ENCODE assay signal across 9 cellular contexts in the genomic region with DNA sequence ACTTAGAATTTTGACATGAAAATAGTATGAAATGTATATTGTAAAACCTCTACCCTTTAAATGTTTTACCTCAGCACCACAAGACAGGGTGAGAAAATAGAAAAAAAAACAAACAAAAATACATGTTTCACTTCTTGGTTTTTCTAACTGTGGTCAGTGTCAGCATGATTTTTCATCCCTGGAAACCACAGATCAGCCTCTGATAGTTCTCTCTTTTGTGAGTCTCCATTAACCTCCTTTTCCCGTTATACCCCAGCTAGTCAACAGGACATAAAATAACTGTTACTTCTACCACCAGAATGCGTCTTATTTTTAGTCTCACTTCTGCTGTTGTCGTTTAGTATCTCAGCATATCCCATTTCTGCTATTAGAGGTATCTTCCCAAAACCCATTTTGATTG. TPM values are rescaled to one million over a fixed set of nuclear protein-coding genes. Genes with fewer than 3 reads are reported as not detected.
A peak's percentile ranks its signal among the peaks of the same experiment; 100 is the strongest.
DNase-seq lines count a peak whose midpoint lies in the region; ATAC-seq, FAIRE-seq and TF ChIP-seq lines count a peak whose summit lies in the region.
"Had no signal": no experiment of that assay in that cellular context is flagged by ENCODE, and none has a peak within 500 bp of the region (broad histone marks: within the 10 kb centered on the region; RNA-seq: fewer than 3 reads in every experiment).

No MANE protein-coding gene starts in this region.

- WGBS in sigmoid colon, 2 donors, result 50 to 78% methylated on average over 3 of the region's 3 CpGs

- peaks cover 17% of the 10 kb centered on the region for H3K36me3 Mint-ChIP-seq in activated naive CD4-positive, alpha-beta T cell treated with anti-CD3 and anti-CD28 coated beads for 36 hours (ENCODE audit: low read depth)

- peaks cover 29% of the 10 kb centered on the region for H3K4me1 Mint-ChIP-seq in activated naive CD4-positive, alpha-beta T cell treated with anti-CD3 and anti-CD28 coated beads for 36 hours (ENCODE audit: low read depth)

- no peaks in the 10 kb centered on the region for H3K9me3 ChIP-seq in sigmoid colon

- TF ChIP-seq POLR2A in GM12892 (IDR thresholded peaks at IDR 0.05; ENCODE audit: low read depth, low read length), result no peak
- no peak for TF ChIP-seq POLR2A in sigmoid colon (IDR thresholded peaks at IDR 0.05)

- no peaks in the 10 kb centered on the region for H3K27me3 ChIP-seq in sigmoid colon

- H3K4me3 ChIP-seq in astrocyte of the cerebellum (ENCODE audit: low read depth, low read length), result no peak overlapping the region
- no peak overlapping the region for H3K4me3 ChIP-seq in sigmoid colon

- no peaks in the 10 kb centered on the region for H3K27me3 Mint-ChIP-seq in activated naive CD4-positive, alpha-beta T cell treated with anti-CD3 and anti-CD28 coated beads for 36 hours (ENCODE audit: low read depth)

- H3K27ac ChIP-seq in sigmoid colon, result no peak overlapping the region

- H3K27ac Mint-ChIP-seq in activated naive CD4-positive, alpha-beta T cell treated with anti-CD3 and anti-CD28 coated beads for 36 hours, result no peak overlapping the region

- FAIRE-seq in GM12892 (lab: Jason Lieb, UNC), result peak; percentile 74
- FAIRE-seq: G401.6 had no signal

- peaks cover 0 to 5% (median 0%) of the 10 kb centered on the region in 4 donors for H3K4me1 ChIP-seq in sigmoid colon

- in situ Hi-C loops in astrocyte of the cerebellum (cut with HindIII; ENCODE audit: low sequenced_read_pairs), result no loop called here

- no peak for TF ChIP-seq EP300 in sigmoid colon (IDR thresholded peaks at IDR 0.05)

- no peak for DNase-seq in GM12892 (ENCODE audit: insufficient read length)
- DNase-seq in astrocyte of the cerebellum (ENCODE audit: low read depth), result peak; percentile 55
- DNase-seq in posterior cingulate gyrus, result no peak
- DNase-seq in activated naive CD4-positive, alpha-beta T cell treated with anti-CD3 and anti-CD28 coated beads for 36 hours, result no peak
- DNase-seq in sigmoid colon, result no peak
- DNase-seq in T1000 (lab: John Stamatoyannopoulos, UW), result no peak

- no peak for TF ChIP-seq CTCF in astrocyte of the cerebellum (IDR thresholded peaks at IDR 0.05; ENCODE audit: low read depth, low read length, missing control alignments)
- no peak for TF ChIP-seq CTCF in sigmoid colon (IDR thresholded peaks at IDR 0.05)

- intact Hi-C loops in posterior cingulate gyrus (cut with DNase I) (no loop called here), sigmoid colon (cut with DNase I) (no loop called here)
- intact Hi-C loops in activated naive CD4-positive, alpha-beta T cell treated with anti-CD3 and anti-CD28 coated beads for 36 hours (cut with micrococcal nuclease), result no loop called here

- H3K9me3 Mint-ChIP-seq in activated naive CD4-positive, alpha-beta T cell treated with anti-CD3 and anti-CD28 coated beads for 36 hours, result no peaks in the 10 kb centered on the region

- ATAC-seq in GM21447 (IDR thresholded peaks at IDR 0.05; ENCODE audit: unreplicated experiment), result peak; percentile 92
- ATAC-seq in HG03442 (IDR thresholded peaks at IDR 0.05; ENCODE audit: unreplicated experiment), result peak; percentile 98

- CTCF ChIA-PET in activated naive CD4-positive, alpha-beta T cell treated with anti-CD3 and anti-CD28 coated beads for 36 hours (lab: Charles Lee), result no interaction called here

- H3K36me3 ChIP-seq in sigmoid colon, result peaks cover 0 to 5% (median 0%) of the 10 kb centered on the region in 4 donors

- no peak overlapping the region for H3K4me3 Mint-ChIP-seq in activated naive CD4-positive, alpha-beta T cell treated with anti-CD3 and anti-CD28 coated beads for 36 hours

RNA-seq across cellular contexts. Expression of a gene that starts 48.3 kb away (rescaled TPM):
- 0.06 TPM for polyA plus RNA-seq in GM12892 (2012; ENCODE audit: missing spikeins)
- total RNA-seq in activated naive CD4-positive, alpha-beta T cell treated with anti-CD3 and anti-CD28 coated beads for 36 hours, result under 1 TPM; 0.54 to 0.60 TPM
- 1 to 10 TPM; 4.7 to 6.4 (median 6.1) TPM for total RNA-seq in sigmoid colon
- polyA plus RNA-seq in sigmoid colon, result 1 to 10 TPM in 2 of 3 donors, under 1 TPM in 1; 0.69 to 1.9 (median 1.8) TPM
